Comparison of ENCODE assay signal across 8 cellular contexts in genomic region chr3:13110678-13111116, GRCh38. TPM values are rescaled to one million over a fixed set of nuclear protein-coding genes. Genes with fewer than 3 reads are reported as not detected.
DNase-seq lines count a peak whose midpoint lies in the region; ATAC-seq and TF ChIP-seq lines count a peak whose summit lies in the region.

No MANE protein-coding gene starts in this region.

- H3K27me3 ChIP-seq in heart left ventricle: no peaks in the 10 kb centered on the region
- H3K27me3 ChIP-seq in Panc1 (ENCODE audit: control insufficient read depth, insufficient read depth, low read length): no peaks in the 10 kb centered on the region
- H3K27me3 ChIP-seq in gastrocnemius medialis: no peaks in the 10 kb centered on the region

- CTCF ChIA-PET in Panc1 (lab: Charles Lee): no interaction called here

- 47 to 59% (median 52%) methylated on average over 7 to 8 of the region's 8 CpGs for WGBS in heart left ventricle, 4 donors

- in situ Hi-C loops in Panc1 (cut with HindIII; ENCODE audit: low pct_unique_long_range_greater_than_20kb, low sequenced_read_pairs) (no loop called here), gastrocnemius medialis (cut with MboI; ENCODE audit: low sequenced_read_pairs in 4 of 4) (no loop called here)

- H3K9me3 ChIP-seq in heart left ventricle (no peaks in the 10 kb centered on the region), Panc1 (ENCODE audit: control insufficient read depth, insufficient read depth, low read depth, low read length) (no peaks in the 10 kb centered on the region), gastrocnemius medialis (no peaks in the 10 kb centered on the region)

- H3K27ac ChIP-seq in heart left ventricle (no peak overlapping the region), Panc1 (ENCODE audit: low read length) (peak overlapping the region; percentile 60; the same call in 1 of the 2 replicates), gastrocnemius medialis (no peak overlapping the region)

- no peak overlapping the region for H3K4me3 ChIP-seq in heart left ventricle
- H3K4me3 ChIP-seq in Panc1 (ENCODE audit: low read depth in 2 of 2, low read length in 2 of 2): peak overlapping the region in 1 of 2 experiments; percentile 10; a peak in 2 of 4 replicates
- no peak overlapping the region for H3K4me3 ChIP-seq in gastrocnemius medialis

- TF ChIP-seq CTCF in heart left ventricle (IDR thresholded peaks at IDR 0.05) (no peak), Panc1 (IDR thresholded peaks at IDR 0.05) (no peak), gastrocnemius medialis (IDR thresholded peaks at IDR 0.05 in 4 of 5, conservative IDR thresholded peaks at IDR 0.05 in 1 of 5) (no peak)

- POLR2A ChIA-PET in Panc1 (lab: Charles Lee): no interaction called here

- intact Hi-C loops in left cardiac atrium (cut with DNase I): no loop called here
- intact Hi-C loops in heart left ventricle (cut with DNase I): no loop called here
- intact Hi-C loops in Panc1 (cut with micrococcal nuclease; ENCODE audit: unreplicated experiment): no loop called here
- intact Hi-C loops in gastrocnemius medialis (cut with DNase I; ENCODE audit: low total_unique reads): no loop called here

- H3K36me3 ChIP-seq in heart left ventricle (no peaks in the 10 kb centered on the region), Panc1 (ENCODE audit: control insufficient read depth, insufficient read depth, low read length) (no peaks in the 10 kb centered on the region), gastrocnemius medialis (no peaks in the 10 kb centered on the region)

- no TSS peak for BruUV-seq in Panc1 (replicated peaks; lab: Mats Ljungman, UMichigan)

- no peak for TF ChIP-seq POLR2A in heart left ventricle (IDR thresholded peaks at IDR 0.05)
- no peak for TF ChIP-seq POLR2A in gastrocnemius medialis (IDR thresholded peaks at IDR 0.05)

- ATAC-seq in left cardiac atrium (no peak), heart left ventricle (no peak), HG02798 (IDR thresholded peaks at IDR 0.05; ENCODE audit: poor library complexity, unreplicated experiment) (peak; percentile 66), Panc1 (peak; percentile 71), gastrocnemius medialis (no peak)

- H3K4me1 ChIP-seq in heart left ventricle (peaks cover 0 to 20% (median 0%) of the 10 kb centered on the region in 12 donors), Panc1 (ENCODE audit: control insufficient read depth, insufficient read depth, low read length) (peaks cover 40% of the 10 kb centered on the region), gastrocnemius medialis (peaks cover 0 to 14% of the 10 kb centered on the region in 2 donors)

- DNase-seq in left cardiac atrium (peak; percentile 9), heart left ventricle (no peak), Panc1 (ENCODE audit: low read depth, low spot score) (no peak), iris pigment epithelial cell (ENCODE audit: low read depth) (peak; percentile 5), gastrocnemius medialis (no peak), inferior parietal cortex (ENCODE audit: extremely low spot score) (no peak), T1000 (lab: John Stamatoyannopoulos, UW) (no peak)

RNA-seq across cellular contexts. Expression of gene IQSEC1, which starts 37.5 kb away (rescaled TPM):
- total RNA-seq in left cardiac atrium: 10 to 100 TPM; 58.8 to 73.7 TPM
- total RNA-seq in heart left ventricle: 10 to 100 TPM; 44.2 to 79.1 (median 64.5) TPM
- 10 to 100 TPM; 28.8 to 31.7 TPM for polyA plus RNA-seq in heart left ventricle
- total RNA-seq in Panc1 (2021; ENCODE audit: unreplicated experiment): 28.4 TPM
- polyA plus RNA-seq in Panc1 (2012; ENCODE audit: insufficient read length): 37.5 TPM
- total RNA-seq in gastrocnemius medialis: 10 to 100 TPM; 15.2 to 31.3 (median 28.0) TPM

Comparison
In these comparisons a context has a peak if more than half of its experiments do, and no peak if none do; other contexts are left out.
1. DNase-seq: peak in left cardiac atrium (single experiment) and iris pigment epithelial cell (single experiment); none in heart left ventricle (0 of 5), Panc1 (single experiment), gastrocnemius medialis (0 of 2), inferior parietal cortex (single experiment) and T1000 (single experiment).
2. ATAC-seq: peak in HG02798 (single experiment) and Panc1 (single experiment); none in left cardiac atrium (0 of 2), heart left ventricle (0 of 4) and gastrocnemius medialis (0 of 2).